In genomic region chr11:119585038-119585666, GRCh38 we compare ENCODE assay signal across 8 cellular contexts.
A peak's percentile ranks its signal among the peaks of the same experiment; 100 is the strongest.
DNase-seq lines count a peak whose midpoint lies in the region; ATAC-seq and TF ChIP-seq lines count a peak whose summit lies in the region.

No MANE protein-coding gene starts in this region.

- H3K27me3 Mint-ChIP-seq in WTC11 (ENCODE audit: low read depth) = peaks cover 44% of the 10 kb centered on the region

- peak overlapping the region; percentile 75 for H3K4me3 Mint-ChIP-seq in WTC11

- peaks cover 22% of the 10 kb centered on the region for H3K4me1 Mint-ChIP-seq in WTC11

- H2AFZ ChIP-seq in Loucy (ENCODE audit: low read length) (no peak overlapping the region), smooth muscle cell (ENCODE audit: low read depth) (peak overlapping the region; percentile 82)

- peak; percentile 63 for DNase-seq in WTC11 (ENCODE audit: low spot score)
- DNase-seq in smooth muscle cell (lab: John Stamatoyannopoulos, UW; ENCODE audit: unreplicated experiment) = no peak
- no peak for DNase-seq in NCI-H524 treated with DMSO at 0.1 percent for 48 hours (lab: John Stamatoyannopoulos, UW)
- DNase-seq in GM10266 (ENCODE audit: extremely low spot score) = no peak
- DNase-seq in activated CD4-positive, alpha-beta T cell treated with anti-CD3 and anti-CD28 coated beads, Interleukin-2, amount 50 U/mL, for 48 hours = no peak

- POLR2A ChIA-PET in WTC11 (lab: Charles Lee) = interaction anchor here (0.6 to 1.0 kb wide), 2 partner anchors 13 to 464 kb away, joined by 3 to 5 read pairs; no protein-coding TSS in a partner anchor

- no peaks in the 10 kb centered on the region for H3K9me2 ChIP-seq in Loucy (replicated peaks; ENCODE audit: low read depth, low read length)

- H3F3A ChIP-seq in Loucy (ENCODE audit: low read depth) (no peaks in the 10 kb centered on the region), smooth muscle cell (ENCODE audit: low read depth) (peaks cover 6% of the 10 kb centered on the region)

- peak overlapping the region; percentile 93 for H3K4me2 ChIP-seq in Loucy (ENCODE audit: low read depth, low read length, poor library complexity, severe bottlenecking)
- H3K4me2 ChIP-seq in smooth muscle cell = peak overlapping the region; percentile 93

- H3K4me3 ChIP-seq in Loucy (ENCODE audit: low read length, poor library complexity, severe bottlenecking) (peak overlapping the region; percentile 75), iPS-18a (ENCODE audit: low read length) (peak overlapping the region; percentile 72), smooth muscle cell (peak overlapping the region; percentile 58)

- peaks cover 10% of the 10 kb centered on the region for H3K4me1 ChIP-seq in Loucy (ENCODE audit: insufficient read depth, low read length, poor library complexity, severe bottlenecking)
- H3K4me1 ChIP-seq in iPS-18a (ENCODE audit: control insufficient read depth, low read depth, low read length) = peaks cover 16% of the 10 kb centered on the region
- peaks cover 13% of the 10 kb centered on the region for H3K4me1 ChIP-seq in smooth muscle cell (ENCODE audit: low read depth)

- peaks cover 18% of the 10 kb centered on the region for H3K36me3 Mint-ChIP-seq in WTC11

- H3K79me2 ChIP-seq in Loucy (ENCODE audit: insufficient read depth, low read length) (no peaks in the 10 kb centered on the region), smooth muscle cell (ENCODE audit: low read depth) (no peaks in the 10 kb centered on the region)

- H3K9ac ChIP-seq in Loucy (ENCODE audit: low read depth, low read length, poor library complexity, severe bottlenecking) = no peak overlapping the region
- peak overlapping the region; percentile 81 for H3K9ac ChIP-seq in iPS-18a (ENCODE audit: low read length)
- H3K9ac ChIP-seq in smooth muscle cell (ENCODE audit: low read depth) = peak overlapping the region; percentile 2

- no peaks in the 10 kb centered on the region for H3K36me3 ChIP-seq in Loucy (ENCODE audit: insufficient read depth, low read length)
- no peaks in the 10 kb centered on the region for H3K36me3 ChIP-seq in iPS-18a (ENCODE audit: control insufficient read depth, low read depth, low read length)
- no peaks in the 10 kb centered on the region for H3K36me3 ChIP-seq in smooth muscle cell (ENCODE audit: low read depth)

- H3K9me3 Mint-ChIP-seq in WTC11 = peaks cover 25% of the 10 kb centered on the region

- H3K27ac ChIP-seq in iPS-18a (ENCODE audit: low read length) (no peak overlapping the region), smooth muscle cell (ENCODE audit: low read depth) (no peak overlapping the region)

- no peak overlapping the region for H3K27ac Mint-ChIP-seq in WTC11

- 16% methylated on average over 32 of the region's 38 CpGs for WGBS in smooth muscle cell (ENCODE audit: low lambda C conversion rate)

- H4K20me1 ChIP-seq in Loucy (ENCODE audit: insufficient read depth, low read length, poor library complexity, severe bottlenecking) = no peaks in the 10 kb centered on the region
- no peaks in the 10 kb centered on the region for H4K20me1 ChIP-seq in smooth muscle cell (ENCODE audit: low read depth)

- H3K9me3 ChIP-seq in Loucy (ENCODE audit: insufficient read depth, low read depth, low read length) (no peaks in the 10 kb centered on the region), iPS-18a (ENCODE audit: control insufficient read depth, low read depth, low read length) (peaks cover 5% of the 10 kb centered on the region), smooth muscle cell (replicated peaks; ENCODE audit: low read depth) (no peaks in the 10 kb centered on the region)

- TF ChIP-seq CTCF in Loucy (conservative IDR thresholded peaks at IDR 0.05; ENCODE audit: low read length) (no peak), WTC11 (IDR thresholded peaks at IDR 0.05) (no peak), smooth muscle cell (IDR thresholded peaks at IDR 0.05; ENCODE audit: borderline replicate concordance, insufficient read depth, poor library complexity, severe bottlenecking) (no peak), GM10266 (IDR thresholded peaks at IDR 0.05; ENCODE audit: control insufficient read depth, insufficient read depth, low read depth, missing control alignments) (no peak)

- H3K27me3 ChIP-seq in Loucy (ENCODE audit: insufficient read depth, low read length, poor library complexity, severe bottlenecking) (no peaks in the 10 kb centered on the region), iPS-18a (ENCODE audit: control insufficient read depth, insufficient read depth, low read length) (peaks cover 23% of the 10 kb centered on the region), smooth muscle cell (ENCODE audit: low read depth) (no peaks in the 10 kb centered on the region)

- CTCF ChIA-PET in WTC11 (lab: Charles Lee) = interaction anchor here (0.7 to 8.7 kb wide), 9 partner anchors 12 to 195 kb away, joined by 3 to 71 read pairs (median 9); partner anchors contain the start of gene NECTIN1

- ATAC-seq in WTC11 = peak; percentile 56
- no peak for ATAC-seq in activated CD4-positive, CD25-positive, alpha-beta regulatory T cell treated with anti-CD3 and anti-CD28 coated beads, Interleukin-2, amount 50 U/mL, for 24 hours

TF ChIP-seq in WTC11, 78 proteins besides CTCF, POLR2A, EP300 and RAD21:
- TF ChIP-seq NFE2L1 (CRISPR knock-in tag; IDR thresholded peaks at IDR 0.05) (no peak), FOXK1 (CRISPR knock-in tag; IDR thresholded peaks at IDR 0.05) (0 out of 2 replicates have a peak, but pooled peaks have one; percentile 20), ZNF423 (CRISPR knock-in tag; IDR thresholded peaks at IDR 0.05) (0 out of 2 replicates have a peak, but pooled peaks have one; percentile 18), PRDM15 (CRISPR knock-in tag; IDR thresholded peaks at IDR 0.05) (no peak), NFYB (CRISPR knock-in tag; conservative IDR thresholded peaks at IDR 0.05; ENCODE audit: low read depth) (no peak), GABPB1 (CRISPR knock-in tag; IDR thresholded peaks at IDR 0.05) (no peak)
- TF ChIP-seq, protein P1, sequence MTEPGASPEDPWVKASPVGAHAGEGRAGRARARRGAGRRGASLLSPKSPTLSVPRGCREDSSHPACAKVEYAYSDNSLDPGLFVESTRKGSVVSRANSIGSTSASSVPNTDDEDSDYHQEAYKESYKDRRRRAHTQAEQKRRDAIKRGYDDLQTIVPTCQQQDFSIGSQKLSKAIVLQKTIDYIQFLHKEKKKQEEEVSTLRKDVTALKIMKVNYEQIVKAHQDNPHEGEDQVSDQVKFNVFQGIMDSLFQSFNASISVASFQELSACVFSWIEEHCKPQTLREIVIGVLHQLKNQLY (CRISPR knock-in tag; IDR thresholded peaks at IDR 0.05) = no peak
TF ChIP-seq in WTC11: peak in this region for 2.
